27 cellular contexts compared by ENCODE assay signal in genomic region chr3:143179603-143180002, GRCh38.
"Had no signal": no experiment of that assay in that cellular context is flagged by ENCODE, and none has a peak within 500 bp of the region (broad histone marks: within the 10 kb centered on the region; RNA-seq: fewer than 3 reads in every experiment).

No MANE protein-coding gene starts in this region.

- H3K36me3 ChIP-seq: SJCRH30 had no signal

- ATAC-seq: activated CD8-positive, alpha-beta memory T cell treated with anti-CD3 and anti-CD28 coated beads, Interleukin-2, amount 10 ng/mL, durations not matched to agents 7 days and 5 days; activated T-cell treated with anti-CD3 and anti-CD28 coated beads, Interleukin-2, amount 50 U/mL, for 4 hours; Panc1; SK-N-SH treated with all-trans-retinoic acid at 6 μM for 48 hours; WTC11 had no signal

- H3K9me3 ChIP-seq: SJCRH30 had no signal

- H3K27ac ChIP-seq: RWPE1, SJCRH30 had no signal

- H3K36me3 Mint-ChIP-seq: brain, WTC11 had no signal

- H3K4me1 Mint-ChIP-seq: activated CD8-positive, alpha-beta memory T cell treated with anti-CD3 and anti-CD28 coated beads, Interleukin-2, amount 10 ng/mL, durations not matched to agents 7 days and 5 days; brain; WTC11 had no signal

- H3K4me3 ChIP-seq: SJCRH30 had no signal

- H3K4me3 Mint-ChIP-seq: activated CD4-positive, alpha-beta T cell treated with anti-CD3 and anti-CD28 coated beads, Interleukin-2, amount 10 ng/mL, durations not matched to agents 24 days and 14 days; activated CD8-positive, alpha-beta memory T cell treated with anti-CD3 and anti-CD28 coated beads, Interleukin-2, amount 10 ng/mL, durations not matched to agents 7 days and 5 days; activated naive CD4-positive, alpha-beta T cell treated with anti-CD3 and anti-CD28 coated beads for 36 hours; activated T-cell treated with anti-CD3 and anti-CD28 coated beads, Interleukin-2, amount 50 U/mL, for 4 hours; brain; T-helper 1 cell treated with Interleukin-12 subunit alpha and Interleukin-12 subunit beta and Interleukin-4 antibody, amounts not matched to agents 30 μg/mL and 1 μg/mL, for 36 hours; WTC11 had no signal

- H3K4me1 ChIP-seq: SJCRH30 had no signal

- H3K27me3 Mint-ChIP-seq: activated CD4-positive, alpha-beta T cell treated with anti-CD3 and anti-CD28 coated beads, Interleukin-2, amount 10 ng/mL, durations not matched to agents 24 days and 14 days; activated CD8-positive, alpha-beta memory T cell treated with anti-CD3 and anti-CD28 coated beads, Interleukin-2, amount 10 ng/mL, durations not matched to agents 7 days and 5 days had no signal

- H3K27ac Mint-ChIP-seq: activated CD4-positive, alpha-beta T cell treated with anti-CD3 and anti-CD28 coated beads, Interleukin-2, amount 10 ng/mL, durations not matched to agents 24 days and 14 days; activated CD8-positive, alpha-beta memory T cell treated with anti-CD3 and anti-CD28 coated beads, Interleukin-2, amount 10 ng/mL, durations not matched to agents 7 days and 5 days; activated naive CD4-positive, alpha-beta T cell treated with anti-CD3 and anti-CD28 coated beads for 36 hours; brain; T-helper 1 cell treated with Interleukin-12 subunit alpha and Interleukin-12 subunit beta and Interleukin-4 antibody, amounts not matched to agents 30 μg/mL and 1 μg/mL, for 36 hours; WTC11 had no signal

- H3K27me3 ChIP-seq: SJCRH30 had no signal

- DNase-seq: activated CD4-positive, alpha-beta T cell treated with anti-CD3 and anti-CD28 coated beads for 1 hour; activated CD4-positive, alpha-beta T cell treated with anti-CD3 and anti-CD28 coated beads, Interleukin-2, amount 10 ng/mL, durations not matched to agents 24 days and 14 days; activated CD4-positive, alpha-beta T cell treated with anti-CD3 and anti-CD28 coated beads, Interleukin-2, amount 50 U/mL, for 48 hours; activated CD8-positive, alpha-beta memory T cell treated with anti-CD3 and anti-CD28 coated beads, Interleukin-2, amount 10 ng/mL, durations not matched to agents 7 days and 5 days; activated effector memory CD4-positive, alpha-beta T cell treated with anti-CD3 and anti-CD28 coated beads, Interleukin-2, amount 50 U/mL, for 16 hours; activated naive CD4-positive, alpha-beta T cell treated with anti-CD3 and anti-CD28 coated beads for 36 hours; activated T-cell treated with anti-CD3 and anti-CD28 coated beads, Interleukin-2, amount 50 U/mL, for 4 hours; amniotic stem cell; MV-4-11; NCI-H1092 treated with DMSO at 0.1 percent for 48 hours; NCI-H1417 treated with DMSO at 0.1 percent for 48 hours; NCI-H1694; NCI-H2029; NCI-H345; NCI-H510A; NCI-H526 treated with DMSO at 0.1 percent for 48 hours; NCI-H82; NK-92 treated with Interleukin-12 subunit alpha and Interleukin-12 subunit beta, amount 100 ng/mL, for 24 hours; OCI-M1; Right ventricle myocardium superior; SJCRH30 had no signal
